In genomic region chr2:172080641-172081230, GRCh38 we compare ENCODE assay signal across 21 cellular contexts. TPM values are rescaled to one million over a fixed set of nuclear protein-coding genes. Genes with fewer than 3 reads are reported as not detected.
DNase-seq lines count a peak whose midpoint lies in the region; ATAC-seq and TF ChIP-seq lines count a peak whose summit lies in the region.
"Had no signal": no experiment of that assay in that cellular context is flagged by ENCODE, and none has a peak within 500 bp of the region (broad histone marks: within the 10 kb centered on the region; RNA-seq: fewer than 3 reads in every experiment).

No MANE protein-coding gene starts in this region.

- peaks cover 90% of the 10 kb centered on the region for H3K27me3 Mint-ChIP-seq in T-helper 2 cell treated with Interferon-gamma antibody and Interleukin-4, amounts not matched to agents 5 μg/mL and 100 μg/mL, for 36 hours (ENCODE audit: low read depth)
- peaks cover 98% of the 10 kb centered on the region for H3K27me3 Mint-ChIP-seq in H9 (ENCODE audit: low read depth)
- H3K27me3 Mint-ChIP-seq in endodermal cell (ENCODE audit: insufficient read depth), result peaks cover 97% of the 10 kb centered on the region
- peaks cover 94% of the 10 kb centered on the region for H3K27me3 Mint-ChIP-seq in neural crest cell (ENCODE audit: low read depth)

- peaks cover 14% of the 10 kb centered on the region for H3K23me2 ChIP-seq in H9 (ENCODE audit: insufficient read length, low read depth, low read length, poor library complexity, severe bottlenecking)

- H4K8ac ChIP-seq in H9 (replicated peaks; ENCODE audit: insufficient read length, low read depth, low read length), result no peak overlapping the region

- H3K18ac ChIP-seq in H9 (ENCODE audit: insufficient read length, low read depth, low read length), result no peak overlapping the region

- no peak for TF ChIP-seq CTCF in H9 (conservative IDR thresholded peaks at IDR 0.05)
- TF ChIP-seq CTCF in endodermal cell (conservative IDR thresholded peaks at IDR 0.05), result no peak
- TF ChIP-seq CTCF in neural crest cell (conservative IDR thresholded peaks at IDR 0.05), result no peak

- H3K4me3 Mint-ChIP-seq in T-helper 2 cell treated with Interferon-gamma antibody and Interleukin-4, amounts not matched to agents 5 μg/mL and 100 μg/mL, for 36 hours, result peak overlapping the region; percentile 13
- peak overlapping the region; percentile 20 to 64; a peak in 4 of 5 replicates for H3K4me3 Mint-ChIP-seq in H9
- H3K4me3 Mint-ChIP-seq in endodermal cell, result peak overlapping the region; percentile 32
- H3K4me3 Mint-ChIP-seq in neural crest cell, result peak overlapping the region; percentile 68
- H3K4me3 Mint-ChIP-seq: mesothelial cell of epicardium had no signal

- H3K4me3 ChIP-seq in endodermal cell (ENCODE audit: low read length), result no peak overlapping the region
- no peak overlapping the region for H3K4me3 ChIP-seq in effector memory CD4-positive, alpha-beta T cell (ENCODE audit: insufficient read depth, low read depth, low read length, poor library complexity, severe bottlenecking)
- H3K4me3 ChIP-seq: A549, adrenal gland, SK-N-MC, tibial nerve had no signal

- H3K27ac ChIP-seq in H9 (ENCODE audit: insufficient read length, low read depth, low read length) (no peak overlapping the region), endodermal cell (ENCODE audit: low read depth, low read length) (no peak overlapping the region)
- H3K27ac ChIP-seq in effector memory CD4-positive, alpha-beta T cell (ENCODE audit: insufficient read depth, low read length, poor library complexity, severe bottlenecking), result no peak overlapping the region
- H3K27ac ChIP-seq: A549, adrenal gland, heart left ventricle, SK-N-MC, tibial nerve had no signal

- H2BK120ac ChIP-seq in H9 (ENCODE audit: low read depth, low read length, poor library complexity, severe bottlenecking), result no peak overlapping the region

- no peaks in the 10 kb centered on the region for H4K20me1 ChIP-seq in H9 (ENCODE audit: control insufficient read depth, insufficient read depth, insufficient read length)

- H2BK15ac ChIP-seq in H9 (ENCODE audit: low read depth, low read length), result no peak overlapping the region

- H3K4me2 ChIP-seq in H9 (ENCODE audit: insufficient read depth, insufficient read length, low read length), result peak overlapping the region; percentile 42
- H3K4me2 ChIP-seq: A549 had no signal

- H2AFZ ChIP-seq in H9 (ENCODE audit: low read length), result no peak overlapping the region

- H2BK12ac ChIP-seq in H9 (ENCODE audit: insufficient read length, low read depth, low read length), result no peak overlapping the region

- DNase-seq in T-helper 2 cell treated with Interferon-gamma antibody and Interleukin-4, amounts not matched to agents 5 μg/mL and 100 μg/mL, for 36 hours (ENCODE audit: low spot score), result no peak
- no peak for DNase-seq in T-helper 2 cell
- no peak for DNase-seq in H9
- DNase-seq in endodermal cell, result no peak
- no peak for DNase-seq in neural crest cell (ENCODE audit: low read depth, low spot score)
- DNase-seq in NOMO-1 treated with dmso at 0.1 percent for 144 hours (lab: John Stamatoyannopoulos, UW; ENCODE audit: unreplicated experiment), result no peak
- no peak for DNase-seq in effector memory CD4-positive, alpha-beta T cell
- DNase-seq: adrenal gland; C1 segment of cervical spinal cord; effector CD4-positive, alpha-beta T cell; heart left ventricle; left cardiac atrium; NCI-H1694; NCI-H345; stimulated activated naive CD8-positive, alpha-beta T cell treated with anti-CD3 and anti-CD28 coated beads, Interleukin-15, Interleukin-2, amounts not matched to agents 100 U/mL and 50 U/mL, for 24 hours had no signal

- H3K36me3 Mint-ChIP-seq in T-helper 2 cell treated with Interferon-gamma antibody and Interleukin-4, amounts not matched to agents 5 μg/mL and 100 μg/mL, for 36 hours (ENCODE audit: low read depth), result peaks cover 6% of the 10 kb centered on the region
- H3K36me3 Mint-ChIP-seq in H9 (ENCODE audit: insufficient read depth in 1 of 3, low read depth in 3 of 3) (no peaks in the 10 kb centered on the region; a peak in 1 of 7 replicates), endodermal cell (ENCODE audit: low read depth) (no peaks in the 10 kb centered on the region), neural crest cell (ENCODE audit: low read depth) (peaks cover 5% of the 10 kb centered on the region)

- no peak overlapping the region for H2AK5ac ChIP-seq in H9 (ENCODE audit: insufficient read length, low read length)

- no peak overlapping the region for H3K23ac ChIP-seq in H9 (ENCODE audit: insufficient read length, low read depth, low read length)

- H3K27me3 ChIP-seq in H9 (ENCODE audit: insufficient read depth, low read length), result peaks cover 66% of the 10 kb centered on the region
- peaks cover 100% of the 10 kb centered on the region for H3K27me3 ChIP-seq in endodermal cell (ENCODE audit: control insufficient read depth, insufficient read depth, low read length, poor library complexity, severe bottlenecking)
- H3K27me3 ChIP-seq in effector memory CD4-positive, alpha-beta T cell (replicated peaks; ENCODE audit: control insufficient read depth, insufficient read depth, low read length, poor library complexity, severe bottlenecking), result peaks cover 69% of the 10 kb centered on the region

- no peaks in the 10 kb centered on the region for H3K4me1 ChIP-seq in H9 (ENCODE audit: insufficient read depth, low read length)
- H3K4me1 ChIP-seq in endodermal cell (ENCODE audit: control insufficient read depth, insufficient read depth, low read length), result peaks cover 8% of the 10 kb centered on the region
- peaks cover 28% of the 10 kb centered on the region for H3K4me1 ChIP-seq in effector memory CD4-positive, alpha-beta T cell (ENCODE audit: control insufficient read depth, insufficient read depth, low read length, poor library complexity, severe bottlenecking)
- H3K4me1 ChIP-seq: A549 had no signal

- peak overlapping the region; percentile 19 for H3K27ac Mint-ChIP-seq in T-helper 2 cell treated with Interferon-gamma antibody and Interleukin-4, amounts not matched to agents 5 μg/mL and 100 μg/mL, for 36 hours
- H3K27ac Mint-ChIP-seq in H9 (no peak overlapping the region), endodermal cell (no peak overlapping the region), neural crest cell (ENCODE audit: unreplicated experiment) (no peak overlapping the region)
- H3K27ac Mint-ChIP-seq: mesothelial cell of epicardium had no signal

- no peak overlapping the region for H4K5ac ChIP-seq in H9 (ENCODE audit: insufficient read length, low read depth, low read length)

- no peaks in the 10 kb centered on the region for H3K36me3 ChIP-seq in endodermal cell (ENCODE audit: control insufficient read depth, insufficient read depth, low read length)
- H3K36me3 ChIP-seq in effector memory CD4-positive, alpha-beta T cell (ENCODE audit: control insufficient read depth, insufficient read depth, low read length), result no peaks in the 10 kb centered on the region
- H3K36me3 ChIP-seq: adrenal gland, heart left ventricle had no signal

- H4K91ac ChIP-seq in H9 (ENCODE audit: insufficient read length, low read depth, low read length), result no peak overlapping the region

- no peak overlapping the region for H2BK20ac ChIP-seq in H9 (ENCODE audit: low read depth, low read length, poor library complexity, severe bottlenecking)

- H3K79me1 ChIP-seq in H9 (ENCODE audit: insufficient read depth, low read depth, low read length, poor library complexity, severe bottlenecking), result no peaks in the 10 kb centered on the region

- no peaks in the 10 kb centered on the region for H3K9me3 ChIP-seq in H9 (ENCODE audit: control insufficient read depth, low read depth, low read length)
- H3K9me3 ChIP-seq in endodermal cell (ENCODE audit: control insufficient read depth, low read length), result no peaks in the 10 kb centered on the region
- no peaks in the 10 kb centered on the region for H3K9me3 ChIP-seq in effector memory CD4-positive, alpha-beta T cell (ENCODE audit: control insufficient read depth, low read length)
- H3K9me3 ChIP-seq: A549, adrenal gland, heart left ventricle, tibial nerve had no signal

- no peak overlapping the region for H2BK5ac ChIP-seq in H9 (ENCODE audit: insufficient read length, low read length)

- H3K4ac ChIP-seq in H9 (ENCODE audit: low read depth, low read length), result no peak overlapping the region

- H3K9ac ChIP-seq in H9 (ENCODE audit: extremely low read depth, insufficient read length, low read length) (no peak overlapping the region), endodermal cell (ENCODE audit: extremely low read depth, low read length, poor library complexity, severe bottlenecking) (no peak overlapping the region)

- H3K14ac ChIP-seq in H9 (ENCODE audit: insufficient read depth, low read length), result no peak overlapping the region

- peaks cover 23% of the 10 kb centered on the region for H3K4me1 Mint-ChIP-seq in T-helper 2 cell treated with Interferon-gamma antibody and Interleukin-4, amounts not matched to agents 5 μg/mL and 100 μg/mL, for 36 hours (ENCODE audit: low read depth)
- H3K4me1 Mint-ChIP-seq in H9 (peaks cover 25 to 38% of the 10 kb centered on the region in 2 experiments), endodermal cell (peaks cover 31% of the 10 kb centered on the region), neural crest cell (peaks cover 49% of the 10 kb centered on the region)

- H3K9me3 Mint-ChIP-seq in T-helper 2 cell treated with Interferon-gamma antibody and Interleukin-4, amounts not matched to agents 5 μg/mL and 100 μg/mL, for 36 hours, result peaks cover 5% of the 10 kb centered on the region
- H3K9me3 Mint-ChIP-seq in H9, result peaks cover 2 to 3% of the 10 kb centered on the region in 2 experiments; a peak in 3 of 5 replicates
- no peaks in the 10 kb centered on the region for H3K9me3 Mint-ChIP-seq in endodermal cell
- no peaks in the 10 kb centered on the region for H3K9me3 Mint-ChIP-seq in neural crest cell
- H3K9me3 Mint-ChIP-seq: mesothelial cell of epicardium had no signal

- no peak overlapping the region for H3K56ac ChIP-seq in H9 (ENCODE audit: insufficient read length, low read depth, low read length)

- no peak for ATAC-seq in GM21447 (IDR thresholded peaks at IDR 0.05; ENCODE audit: unreplicated experiment)
- ATAC-seq: A549; heart left ventricle; left cardiac atrium; stimulated activated naive CD8-positive, alpha-beta T cell treated with anti-CD3 and anti-CD28 coated beads, Interleukin-15, Interleukin-2, amounts not matched to agents 100 U/mL and 50 U/mL, for 24 hours had no signal

- H3K79me2 ChIP-seq in H9 (ENCODE audit: insufficient read depth, low read length), result no peaks in the 10 kb centered on the region

- no CpG with 5 or more reads among the region's 26 CpGs for WGBS in H9 (ENCODE audit: extremely low coverage, insufficient read length, low lambda C conversion rate)
- WGBS in endodermal cell (ENCODE audit: insufficient coverage in 1 of 2, insufficient read length in 1 of 2), 2 experiments, result 3 to 4% methylated on average over 16 to 26 of the region's 26 CpGs

- no peak overlapping the region for H3T11ph ChIP-seq in H9 (ENCODE audit: low read length)

RNA-seq across cellular contexts. Expression of gene DLX1, which starts 4.6 kb away (rescaled TPM):
- total RNA-seq in H9 (2021) (not detected in 2 replicates), endodermal cell (not detected), neural crest cell (48.9 and 51.5 TPM in 2 replicates)
- 10.5 TPM for polyA plus RNA-seq in endodermal cell (2013, experiment 1 of 2)
- 14.9 TPM for polyA plus RNA-seq in endodermal cell (2013, experiment 2 of 2)
- total RNA-seq: cardiac septum had no signal

RNA-seq across cellular contexts. Expression of gene DLX2, which starts 22.0 kb away (rescaled TPM):
- 0.42 TPM in 1 of 2 replicates, not detected in the other for total RNA-seq in H9 (2021)
- total RNA-seq in endodermal cell, result under 1 TPM in 1 of 2 donors, not detected in 1; 0.13 TPM
- polyA plus RNA-seq in endodermal cell (2013, experiment 1 of 2), result 8.9 TPM
- 11.6 TPM for polyA plus RNA-seq in endodermal cell (2013, experiment 2 of 2)
- total RNA-seq in neural crest cell, result 21.1 and 22.6 TPM in 2 replicates
- total RNA-seq: cardiac septum, heart left ventricle, left cardiac atrium, tibial nerve had no signal
- polyA plus RNA-seq: heart left ventricle had no signal

Comparison
In these comparisons a context has a peak if more than half of its experiments do, and no peak if none do; other contexts are left out.
1. H3K4me3 Mint-ChIP-seq: peak in every context shown above with its lines; median percentile 68 in neural crest cell; 42 in H9; 32 in endodermal cell; 13 in T-helper 2 cell treated with Interferon-gamma antibody and Interleukin-4, amounts not matched to agents 5 μg/mL and 100 μg/mL, for 36 hours.
2. RNA of gene DLX1, which starts 4.6 kb away (total RNA-seq): 48.9 to 51.5 TPM in neural crest cell; not detected in endodermal cell and not detected in H9; every median in the first group is over 10 times any median in the second.
3. RNA of gene DLX2, which starts 22.0 kb away (total RNA-seq): 21.1 to 22.6 TPM in neural crest cell; 0.13 TPM in endodermal cell and 0.42 TPM in H9; every median in the first group is over 10 times any median in the second.